ENCODE assay signal across 7 cellular contexts in the genomic region with DNA sequence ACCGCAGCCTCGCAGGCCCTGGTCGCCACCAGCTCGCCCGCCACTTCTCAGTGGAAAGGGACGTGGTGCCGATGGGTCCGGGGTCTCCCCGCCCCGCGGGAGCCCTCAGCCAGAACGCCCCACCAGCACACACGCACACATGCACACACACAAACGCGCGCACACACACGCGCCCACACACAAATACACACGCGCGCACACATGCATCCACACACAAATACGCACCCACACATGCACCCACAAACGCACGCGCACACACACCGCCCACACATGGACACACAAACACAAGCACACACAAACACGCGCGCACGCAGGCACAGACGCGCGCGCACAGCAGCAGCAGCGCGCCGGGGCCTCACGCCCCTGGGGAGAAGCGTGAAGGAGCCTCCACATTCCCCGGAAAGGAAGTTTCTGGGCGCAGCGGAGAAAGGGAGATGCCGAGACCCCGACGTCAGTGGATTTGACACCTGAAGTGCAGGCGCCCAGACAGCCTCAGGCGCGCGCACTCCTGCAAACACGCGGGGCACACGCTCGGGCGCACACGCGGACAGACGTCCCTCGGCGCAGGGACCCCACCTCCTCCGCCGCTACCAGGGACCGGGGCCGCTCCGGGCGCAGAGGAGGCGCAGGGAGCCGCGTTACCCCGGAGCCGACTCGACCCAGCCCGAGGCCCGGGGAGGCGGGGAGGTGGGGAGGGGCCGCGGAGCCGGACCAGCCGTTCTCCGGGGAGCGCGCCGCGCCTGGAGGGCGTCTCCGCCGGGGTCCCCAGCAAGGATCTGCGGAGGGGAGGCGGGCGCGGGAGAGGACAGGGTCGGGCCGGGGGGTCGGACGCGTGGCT. TPM values are rescaled to one million over a fixed set of nuclear protein-coding genes. Genes with fewer than 3 reads are reported as not detected.
A peak's percentile ranks its signal among the peaks of the same experiment; 100 is the strongest.
DNase-seq lines count a peak whose midpoint lies in the region; ATAC-seq and TF ChIP-seq lines count a peak whose summit lies in the region.

No MANE protein-coding gene starts in this region.

- H3K27ac ChIP-seq in SK-N-SH (ENCODE audit: low read depth in 2 of 2, low read length in 1 of 2) (peak overlapping the region; percentile 95 to 97), coronary artery (peak overlapping the region; percentile 75 to 87), mesenchymal stem cell (ENCODE audit: low read length, poor library complexity, severe bottlenecking) (peak overlapping the region; percentile 94), thyroid gland (peak overlapping the region; percentile 16 to 58 (median 52))

- WGBS in SK-N-SH (ENCODE audit: low lambda C conversion rate), result 0% methylated on average over 24 of the region's 95 CpGs
- WGBS in mesenchymal stem cell, result under 1% methylated on average over 71 of the region's 95 CpGs
- 1 to 2% methylated on average over 42 to 55 of the region's 95 CpGs for WGBS in thyroid gland, 2 donors

- H2BK120ac ChIP-seq in mesenchymal stem cell (ENCODE audit: low read depth, low read length), result peak overlapping the region; percentile 66

- H3K9me2 ChIP-seq in SK-N-SH, result no peaks in the 10 kb centered on the region

- H3K9ac ChIP-seq in SK-N-SH (peak overlapping the region; percentile 92), mesenchymal stem cell (ENCODE audit: low read length) (peak overlapping the region; percentile 96)

- H3K4me1 ChIP-seq in SK-N-SH (ENCODE audit: control insufficient read depth in 1 of 2, insufficient read depth in 2 of 2, low read depth in 1 of 2, low read length in 1 of 2), result peaks cover 38% of the 10 kb centered on the region in 2 experiments
- peaks cover 43% of the 10 kb centered on the region for H3K4me1 ChIP-seq in mesenchymal stem cell (ENCODE audit: control insufficient read depth, insufficient read depth, low read depth, low read length)
- H3K4me1 ChIP-seq in thyroid gland, result peaks cover 35 to 45% of the 10 kb centered on the region in 2 donors

- H3K9me3 ChIP-seq in SK-N-SH (no peaks in the 10 kb centered on the region), mesenchymal stem cell (ENCODE audit: control insufficient read depth, low read length) (no peaks in the 10 kb centered on the region), thyroid gland (no peaks in the 10 kb centered on the region)

- intact Hi-C loops in thyroid gland (cut with DNase I), result no loop called here

- CTCF ChIA-PET in SK-N-SH (lab: Yijun Ruan, JAX), result interaction anchor here (0.6 to 2.2 kb wide), 4 partner anchors 9 to 317 kb away, joined by 3 to 7 read pairs (median 4); no protein-coding TSS in a partner anchor

- POLR2A ChIA-PET in SK-N-SH (lab: Yijun Ruan, JAX), result interaction anchor here (0.6 to 1.4 kb wide), 4 partner anchors 14 to 74 kb away, joined by 3 to 6 read pairs (median 3); no protein-coding TSS in a partner anchor

- peak overlapping the region; percentile 90 to 100 for H3K18ac ChIP-seq in mesenchymal stem cell (ENCODE audit: low read depth in 1 of 2, low read length in 2 of 2)

- H3F3A ChIP-seq in SK-N-SH (replicated peaks; ENCODE audit: insufficient read depth), result peaks cover 24% of the 10 kb centered on the region

- no peaks in the 10 kb centered on the region for H3K79me1 ChIP-seq in mesenchymal stem cell (replicated peaks; ENCODE audit: low read length, poor library complexity, severe bottlenecking)

- peak overlapping the region; percentile 17 for H2AK5ac ChIP-seq in mesenchymal stem cell (ENCODE audit: low read length, severe bottlenecking)

- H3K36me3 ChIP-seq in SK-N-SH (replicated peaks in 1 of 2; ENCODE audit: control insufficient read depth in 1 of 2, insufficient read depth in 2 of 2, low read length in 1 of 2) (no peaks in the 10 kb centered on the region), mesenchymal stem cell (ENCODE audit: control insufficient read depth in 1 of 2, insufficient read depth in 2 of 2, low read depth in 1 of 2, low read length in 2 of 2) (peaks cover 0 to 4% of the 10 kb centered on the region in 2 experiments), thyroid gland (no peaks in the 10 kb centered on the region)

- H3K79me2 ChIP-seq in SK-N-SH (ENCODE audit: insufficient read depth), result peaks cover 55% of the 10 kb centered on the region

- H2AFZ ChIP-seq in SK-N-SH (ENCODE audit: low read depth) (no peak overlapping the region), mesenchymal stem cell (ENCODE audit: low read depth, low read length) (peak overlapping the region; percentile 7)

- H3K23ac ChIP-seq in mesenchymal stem cell (ENCODE audit: low read length in 2 of 2), result peak overlapping the region in 1 of 2 experiments; percentile 92

- H3K4ac ChIP-seq in mesenchymal stem cell (ENCODE audit: low read depth in 1 of 2, low read length in 2 of 2), result peak overlapping the region; percentile 90 to 93

- H3K4me2 ChIP-seq in SK-N-SH (peak overlapping the region; percentile 97), mesenchymal stem cell (ENCODE audit: low read length, poor library complexity, severe bottlenecking) (peak overlapping the region; percentile 24)

- H2BK15ac ChIP-seq in mesenchymal stem cell (ENCODE audit: low read depth, poor library complexity, severe bottlenecking), result peak overlapping the region; percentile 95

- H2BK12ac ChIP-seq in mesenchymal stem cell (ENCODE audit: low read length in 2 of 2), result peak overlapping the region; percentile 28 to 93

- H3K14ac ChIP-seq in mesenchymal stem cell (ENCODE audit: low read length in 2 of 2), result peak overlapping the region; percentile 5 to 99

- H3K27me3 ChIP-seq in SK-N-SH (ENCODE audit: insufficient read depth), result no peaks in the 10 kb centered on the region
- H3K27me3 ChIP-seq in mesenchymal stem cell (ENCODE audit: control insufficient read depth in 1 of 2, insufficient read depth in 1 of 2, low read length in 2 of 2), result no peaks in the 10 kb centered on the region
- H3K27me3 ChIP-seq in thyroid gland, result no peaks in the 10 kb centered on the region

- peak overlapping the region; percentile 84 to 99 for H3K4me3 ChIP-seq in SK-N-SH (ENCODE audit: low read depth in 2 of 2, low read length in 1 of 2)
- peak overlapping the region; percentile 91 for H3K4me3 ChIP-seq in coronary artery
- peak overlapping the region; percentile 93 to 99 for H3K4me3 ChIP-seq in mesenchymal stem cell (ENCODE audit: insufficient read depth in 1 of 2, low read depth in 1 of 2, low read length in 2 of 2)
- peak overlapping the region; percentile 57 to 75 (median 62) for H3K4me3 ChIP-seq in thyroid gland (replicated peaks in 1 of 3)

- H4K20me1 ChIP-seq in SK-N-SH (ENCODE audit: insufficient read depth), result peaks cover 17% of the 10 kb centered on the region

- no peak for TF ChIP-seq EP300 in SK-N-SH (IDR thresholded peaks at IDR 0.05; ENCODE audit: borderline replicate concordance in 1 of 2, low read depth in 1 of 2, low read length in 1 of 2)

- peak overlapping the region; percentile 89 for H4K8ac ChIP-seq in mesenchymal stem cell (ENCODE audit: low read length)

- H2BK5ac ChIP-seq in mesenchymal stem cell (ENCODE audit: low read depth, low read length, poor library complexity, severe bottlenecking), result peak overlapping the region; percentile 85

- H4K91ac ChIP-seq in mesenchymal stem cell (ENCODE audit: low read length), result peak overlapping the region; percentile 98

- TF ChIP-seq RAD21 in SK-N-SH (IDR thresholded peaks at IDR 0.05; ENCODE audit: low read length), result no peak

- no peak for TF ChIP-seq CTCF in SK-N-SH (IDR thresholded peaks at IDR 0.05)
- no peak for TF ChIP-seq CTCF in coronary artery (IDR thresholded peaks at IDR 0.05)
- TF ChIP-seq CTCF in thyroid gland (IDR thresholded peaks at IDR 0.05), result no peak

- ATAC-seq in GM18867 (IDR thresholded peaks at IDR 0.05; ENCODE audit: unreplicated experiment) (peak; percentile 6), HG02763 (IDR thresholded peaks at IDR 0.05; ENCODE audit: unreplicated experiment) (peak; percentile 0)

- DNase-seq in SK-N-SH (peak; percentile 80), coronary artery (ENCODE audit: low spot score) (no peak), mesenchymal stem cell (no peak), thyroid gland (peak; percentile 28 to 44), SW480 (ENCODE audit: low spot score) (no peak)

- no peak for TF ChIP-seq POLR2A in thyroid gland (IDR thresholded peaks at IDR 0.05)

TF ChIP-seq in SK-N-SH, 30 proteins besides CTCF, POLR2A, EP300 and RAD21 (continues in another document):
- TF ChIP-seq, protein P1, sequence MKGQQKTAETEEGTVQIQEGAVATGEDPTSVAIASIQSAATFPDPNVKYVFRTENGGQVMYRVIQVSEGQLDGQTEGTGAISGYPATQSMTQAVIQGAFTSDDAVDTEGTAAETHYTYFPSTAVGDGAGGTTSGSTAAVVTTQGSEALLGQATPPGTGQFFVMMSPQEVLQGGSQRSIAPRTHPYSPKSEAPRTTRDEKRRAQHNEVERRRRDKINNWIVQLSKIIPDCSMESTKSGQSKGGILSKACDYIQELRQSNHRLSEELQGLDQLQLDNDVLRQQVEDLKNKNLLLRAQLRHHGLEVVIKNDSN (IDR thresholded peaks at IDR 0.05; ENCODE audit: borderline replicate concordance, low read depth), result no peak
- TF ChIP-seq FOSL2 (IDR thresholded peaks at IDR 0.05; ENCODE audit: borderline replicate concordance, low read depth) (no peak), RFX5 (IDR thresholded peaks at IDR 0.05; ENCODE audit: low read length) (0 out of 2 replicates have a peak, but pooled peaks have one; percentile 3)

RNA-seq across cellular contexts. Expression of a gene that starts 0.6 kb away (rescaled TPM):
- polyA plus RNA-seq in SK-N-SH (2012; rRNA removed), result 23.9 and 25.1 TPM in 2 replicates
- polyA plus RNA-seq in SK-N-SH (2012; cell fraction: cytosol; rRNA removed), result 17.3 and 20.8 TPM in 2 replicates
- 26.8 and 31.9 TPM in 2 replicates for polyA plus RNA-seq in SK-N-SH (2012; cell fraction: nucleus; rRNA removed)
- polyA plus RNA-seq in mesenchymal stem cell (2013, experiment 1 of 2), result 44.2 TPM
- 43.9 TPM for polyA plus RNA-seq in mesenchymal stem cell (2013, experiment 2 of 2)
- total RNA-seq in thyroid gland, result 10 to 100 TPM; 22.3 to 32.3 (median 25.5) TPM

RNA-seq across cellular contexts. Expression of a gene that starts 47.3 kb away (rescaled TPM):
- polyA plus RNA-seq in SK-N-SH (2012; rRNA removed), result not detected in 2 replicates
- polyA plus RNA-seq in SK-N-SH (2012; cell fraction: cytosol; rRNA removed), result not detected in 2 replicates
- not detected in 2 replicates for polyA plus RNA-seq in SK-N-SH (2012; cell fraction: nucleus; rRNA removed)
- polyA plus RNA-seq in mesenchymal stem cell (2013, experiment 1 of 2), result not detected
- not detected for polyA plus RNA-seq in mesenchymal stem cell (2013, experiment 2 of 2)
- not detected for total RNA-seq in thyroid gland

Comparison
In these comparisons a context has a peak if more than half of its experiments do, and no peak if none do; other contexts are left out.
1. DNase-seq: peak in SK-N-SH (single experiment) and thyroid gland (2 of 2); none in coronary artery (single experiment), mesenchymal stem cell (single experiment) and SW480 (single experiment).
2. Peak in every context shown above with its lines, with median percentiles within 50 percentile points of each other: H3K27ac ChIP-seq and H3K4me3 ChIP-seq.